In the genomic region with DNA sequence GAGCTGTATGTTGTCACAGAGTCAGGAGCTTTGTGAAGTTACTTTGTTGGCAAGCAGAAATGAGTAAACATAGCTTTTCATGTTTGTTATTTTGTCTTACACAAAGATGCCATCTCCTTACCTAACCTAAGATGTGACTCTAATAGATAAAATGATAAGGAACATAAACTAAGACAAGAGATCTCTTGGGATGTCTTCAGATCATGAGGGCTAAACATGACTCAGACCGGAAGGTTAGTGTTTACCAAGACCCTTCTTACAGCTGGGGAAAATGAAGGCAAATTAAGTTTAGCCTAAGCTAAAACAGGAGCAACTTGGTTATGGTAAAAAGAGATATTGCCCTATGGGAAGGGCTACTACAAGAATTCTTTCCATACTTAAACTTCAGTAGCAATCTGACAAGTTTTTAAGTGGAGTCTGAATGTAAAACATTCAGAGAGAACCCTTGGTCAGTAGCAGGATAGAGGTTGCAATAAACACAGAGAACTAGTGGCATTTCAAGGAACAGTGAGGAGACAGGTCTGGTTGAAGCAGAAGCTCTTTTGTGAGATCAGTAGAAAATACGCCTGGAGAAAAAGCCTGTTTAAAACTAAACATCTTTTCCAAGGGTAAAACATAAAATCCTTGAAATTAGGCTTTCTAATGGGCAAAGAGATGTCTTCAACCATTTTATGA, we compare ENCODE assay signal across 8 cellular contexts. TPM values are rescaled to one million over a fixed set of nuclear protein-coding genes. Genes with fewer than 3 reads are reported as not detected.
DNase-seq lines count a peak whose midpoint lies in the region; ATAC-seq, FAIRE-seq and TF ChIP-seq lines count a peak whose summit lies in the region.

No MANE protein-coding gene starts in this region.

- FAIRE-seq in bronchial epithelial cell (lab: Jason Lieb, UNC), result no peak

- peak overlapping the region; percentile 90 for H3K27ac Mint-ChIP-seq in activated T-cell treated with anti-CD3 and anti-CD28 coated beads, Interleukin-2, amount 50 U/mL, for 24 hours

- no peaks in the 10 kb centered on the region for H3K36me3 Mint-ChIP-seq in activated T-cell treated with anti-CD3 and anti-CD28 coated beads, Interleukin-2, amount 50 U/mL, for 24 hours (ENCODE audit: low read depth)

- no peaks in the 10 kb centered on the region for H3K27me3 Mint-ChIP-seq in activated T-cell treated with anti-CD3 and anti-CD28 coated beads, Interleukin-2, amount 50 U/mL, for 24 hours

- TF ChIP-seq CTCF in bronchial epithelial cell (IDR thresholded peaks at IDR 0.05; ENCODE audit: insufficient read depth, low read length, severe bottlenecking), result no peak

- peak; percentile 28 for ATAC-seq in HG03469 (IDR thresholded peaks at IDR 0.05; ENCODE audit: unreplicated experiment)
- no peak for ATAC-seq in Right ventricle myocardium superior (ENCODE audit: poor library complexity)

- H3K4me3 Mint-ChIP-seq in activated T-cell treated with anti-CD3 and anti-CD28 coated beads, Interleukin-2, amount 50 U/mL, for 24 hours, result peak overlapping the region; percentile 33

- H3K36me3 ChIP-seq in bronchial epithelial cell (ENCODE audit: control insufficient read depth, insufficient read depth, low read length), result no peaks in the 10 kb centered on the region

- H3K27me3 ChIP-seq in bronchial epithelial cell (ENCODE audit: control insufficient read depth, insufficient read depth, low read length), result no peaks in the 10 kb centered on the region

- no peak overlapping the region for H3K4me3 ChIP-seq in bronchial epithelial cell (ENCODE audit: low read depth, low read length)

- DNase-seq in activated T-cell treated with anti-CD3 and anti-CD28 coated beads, Interleukin-2, amount 50 U/mL, for 24 hours, result no peak
- no peak for DNase-seq in activated T-cell treated with anti-CD3 and anti-CD28 coated beads, Interleukin-2, amount 50 U/mL, for 1 hour
- peak; percentile 7 for DNase-seq in bronchial epithelial cell (ENCODE audit: low read depth)
- DNase-seq in superior temporal gyrus (ENCODE audit: extremely low spot score), result peak; percentile 33
- no peak for DNase-seq in posterior vena cava (ENCODE audit: low spot score)
- DNase-seq in NCI-H1694 (lab: John Stamatoyannopoulos, UW), result no peak
- DNase-seq in Right ventricle myocardium superior, result no peak

- H3K9me3 Mint-ChIP-seq in activated T-cell treated with anti-CD3 and anti-CD28 coated beads, Interleukin-2, amount 50 U/mL, for 24 hours, result no peaks in the 10 kb centered on the region

- intact Hi-C loops in posterior vena cava (cut with DNase I), result no loop called here
- intact Hi-C loops in Right ventricle myocardium superior (cut with DNase I), result no loop called here

- H3K4me1 Mint-ChIP-seq in activated T-cell treated with anti-CD3 and anti-CD28 coated beads, Interleukin-2, amount 50 U/mL, for 24 hours (ENCODE audit: low read depth), result peaks cover 23% of the 10 kb centered on the region

RNA-seq across cellular contexts. Expression of a gene that starts 29.9 kb away (rescaled TPM):
- total RNA-seq in bronchial epithelial cell (13.4 and 73.4 TPM in 2 replicates), posterior vena cava (100 to 1,000 TPM in 1 of 2 donors, 10 to 100 TPM in 1; 61.1 to 143 TPM), Right ventricle myocardium superior (23.6 TPM)

Comparison
In these comparisons a context has a peak if more than half of its experiments do, and no peak if none do; other contexts are left out.
1. DNase-seq: peak in bronchial epithelial cell (single experiment) and superior temporal gyrus (single experiment); none in activated T-cell treated with anti-CD3 and anti-CD28 coated beads, Interleukin-2, amount 50 U/mL, for 24 hours (single experiment), activated T-cell treated with anti-CD3 and anti-CD28 coated beads, Interleukin-2, amount 50 U/mL, for 1 hour (single experiment), posterior vena cava (single experiment), NCI-H1694 (single experiment) and Right ventricle myocardium superior (single experiment).